ENCODE assay signal across 9 cellular contexts in the genomic region with DNA sequence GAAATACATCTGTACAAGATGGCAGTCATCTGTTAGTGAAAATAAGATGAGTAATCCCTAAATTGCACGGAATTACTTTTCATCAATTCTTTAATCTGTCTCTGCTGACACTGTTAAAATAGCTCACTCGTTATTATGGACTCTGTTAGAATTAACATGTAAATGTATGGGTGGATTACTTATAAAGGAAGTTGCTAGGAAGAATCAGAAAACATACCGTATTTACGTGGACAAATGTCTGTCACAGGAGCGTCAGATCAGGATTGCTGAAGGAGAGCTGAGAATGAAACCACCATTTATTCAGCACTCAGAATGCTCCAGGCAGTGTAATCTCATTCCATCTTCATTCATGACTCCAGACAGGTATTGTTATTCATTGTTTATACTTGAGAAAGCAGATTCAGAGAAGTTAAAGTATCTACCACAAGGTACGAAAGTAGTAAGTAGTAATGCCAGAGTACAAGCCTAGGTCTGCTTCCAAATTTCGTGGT. TPM values are rescaled to one million over a fixed set of nuclear protein-coding genes. Genes with fewer than 3 reads are reported as not detected.
DNase-seq lines count a peak whose midpoint lies in the region; ATAC-seq and TF ChIP-seq lines count a peak whose summit lies in the region.
"Had no signal": no experiment of that assay in that cellular context is flagged by ENCODE, and none has a peak within 500 bp of the region (broad histone marks: within the 10 kb centered on the region; RNA-seq: fewer than 3 reads in every experiment).

No MANE protein-coding gene starts in this region.

- peak overlapping the region; percentile 98 for H3K4me2 ChIP-seq in mammary epithelial cell (ENCODE audit: insufficient read depth, low read depth, low read length)

- ATAC-seq in Right ventricle myocardium superior (ENCODE audit: poor library complexity) (peak; percentile 13), left cardiac atrium (no peak), aorta (ENCODE audit: low FRiP score) (no peak), HG02610 (IDR thresholded peaks at IDR 0.05; ENCODE audit: unreplicated experiment) (no peak)
- ATAC-seq: activated CD4-positive, alpha-beta T cell treated with anti-CD3 and anti-CD28 coated beads for 36 hours had no signal

- H3K4me1 ChIP-seq in mammary epithelial cell (ENCODE audit: insufficient read depth, low read length) (no peaks in the 10 kb centered on the region), aorta (ENCODE audit: control insufficient read depth in 1 of 2, insufficient read depth in 2 of 2, low read length in 2 of 2) (peaks cover 0 to 3% of the 10 kb centered on the region in 2 donors)

- H3K9me3 ChIP-seq in mammary epithelial cell (replicated peaks; ENCODE audit: insufficient read depth, low read length) (no peaks in the 10 kb centered on the region), aorta (ENCODE audit: control insufficient read depth, low read length) (no peaks in the 10 kb centered on the region)

- peaks cover 7% of the 10 kb centered on the region for H3K79me2 ChIP-seq in mammary epithelial cell (ENCODE audit: insufficient read depth, low read length)

- H3K27me3 Mint-ChIP-seq in nephron progenitor cell (ENCODE audit: low read depth, poor library complexity) = peaks cover 4% of the 10 kb centered on the region

- H3K4me3 ChIP-seq in mammary epithelial cell (replicated peaks in 1 of 3; ENCODE audit: insufficient read depth in 1 of 3, low read depth in 2 of 3, low read length in 3 of 3) (peak overlapping the region; percentile 95 to 98 (median 97)), lower leg skin (ENCODE audit: low read depth, poor library complexity, severe bottlenecking) (peak overlapping the region; percentile 93), aorta (ENCODE audit: low read length in 2 of 2) (peak overlapping the region; percentile 80 to 82)

- peaks cover 31% of the 10 kb centered on the region for H3K36me3 Mint-ChIP-seq in nephron progenitor cell (ENCODE audit: low read depth)

- no peaks in the 10 kb centered on the region for H4K20me1 ChIP-seq in mammary epithelial cell (ENCODE audit: insufficient read depth, low read length)

- no TSS peak for BruUV-seq in mammary epithelial cell (replicated peaks; lab: Mats Ljungman, UMichigan)

- no peak overlapping the region for H3K4me3 Mint-ChIP-seq in nephron progenitor cell
- H3K4me3 Mint-ChIP-seq: activated CD4-positive, alpha-beta T cell treated with anti-CD3 and anti-CD28 coated beads for 36 hours had no signal

- H3K9me3 Mint-ChIP-seq in nephron progenitor cell = no peaks in the 10 kb centered on the region

- no peak for TF ChIP-seq POLR2A in lower leg skin (IDR thresholded peaks at IDR 0.05)

- peak overlapping the region; percentile 99 for H3K27ac ChIP-seq in mammary epithelial cell (ENCODE audit: insufficient read depth, low read depth, low read length)
- no peak overlapping the region for H3K27ac ChIP-seq in aorta (ENCODE audit: low read depth in 1 of 2, low read length in 2 of 2)

- no peaks in the 10 kb centered on the region for H3K27me3 ChIP-seq in mammary epithelial cell (ENCODE audit: insufficient read depth, low read length)
- H3K27me3 ChIP-seq in aorta (ENCODE audit: control insufficient read depth in 1 of 2, insufficient read depth in 2 of 2, low read length in 1 of 2) = no peaks in the 10 kb centered on the region

- peak overlapping the region; percentile 80 for H2AFZ ChIP-seq in mammary epithelial cell (ENCODE audit: low read depth, low read length)

- intact Hi-C loops in Right ventricle myocardium superior (cut with DNase I) (loop anchor here (10.0 kb wide), 1 partner anchor 454 kb away; no protein-coding TSS in a partner anchor), left cardiac atrium (cut with DNase I) (loop anchor here in 1 of 2 donors (10.0 kb wide), 2 partner anchors 294 to 464 kb away; partner anchors contain the start of gene PHIP), mammary epithelial cell (cut with micrococcal nuclease) (loop anchor here (5.0 kb wide), 2 partner anchors 71 to 461 kb away; partner anchors contain the start of gene PHIP), lower leg skin (cut with DNase I; ENCODE audit: low total_unique reads) (no loop called here), aorta (cut with DNase I) (loop anchor here (5.0 to 10.0 kb wide), 2 partner anchors 306 to 464 kb away; partner anchors contain the start of genes HMGN3 (in 1 of the 2) and PHIP (in 1 of the 2))

- WGBS in mammary epithelial cell (ENCODE audit: low coverage, missing lambda C conversion rate) = 0% methylated on average over 7 of the region's 7 CpGs
- WGBS in lower leg skin, 2 donors = 26 to 27% methylated on average over 7 of the region's 7 CpGs
- 48% methylated on average over 7 of the region's 7 CpGs for WGBS in aorta, 2 donors

- dilution Hi-C loops in mammary epithelial cell (cut with HindIII; ENCODE audit: low sequenced_read_pairs) = no loop called here

- no peaks in the 10 kb centered on the region for H3K36me3 ChIP-seq in mammary epithelial cell (ENCODE audit: insufficient read depth, low read length)
- no peaks in the 10 kb centered on the region for H3K36me3 ChIP-seq in aorta (ENCODE audit: control insufficient read depth in 1 of 2, insufficient read depth in 2 of 2, low read length in 1 of 2)

- peaks cover 12% of the 10 kb centered on the region for H3K4me1 Mint-ChIP-seq in nephron progenitor cell
- H3K4me1 Mint-ChIP-seq: activated CD4-positive, alpha-beta T cell treated with anti-CD3 and anti-CD28 coated beads for 36 hours had no signal

- DNase-seq in Right ventricle myocardium superior (no peak), left cardiac atrium (no peak), mammary epithelial cell (peak; percentile 81), lower leg skin (ENCODE audit: low spot score in 2 of 2) (no peak), aorta (no peak), nephron progenitor cell (no peak), AG08396 (ENCODE audit: low spot score) (no peak)
- DNase-seq: activated CD4-positive, alpha-beta T cell treated with anti-CD3 and anti-CD28 coated beads for 36 hours had no signal

- CTCF ChIA-PET in mammary epithelial cell (lab: Charles Lee; ENCODE audit: low non-redundant PET) = interaction anchor here (0.5 kb wide), 1 partner anchor 19 kb away, joined by 3 read pairs; no protein-coding TSS in a partner anchor

- H3K9ac ChIP-seq in mammary epithelial cell (ENCODE audit: insufficient read depth, low read length) = peak overlapping the region; percentile 100

- in situ Hi-C loops in mammary epithelial cell (cut with MboI; ENCODE audit: low sequenced_read_pairs in 2 of 2) = no loop called here

- no peak overlapping the region for H3K27ac Mint-ChIP-seq in nephron progenitor cell
- H3K27ac Mint-ChIP-seq: activated CD4-positive, alpha-beta T cell treated with anti-CD3 and anti-CD28 coated beads for 36 hours had no signal

- TF ChIP-seq CTCF in mammary epithelial cell (conservative IDR thresholded peaks at IDR 0.05 in 1 of 2, IDR thresholded peaks at IDR 0.05 in 1 of 2; ENCODE audit: extremely low read depth in 1 of 2, insufficient read depth in 1 of 2, low read depth in 1 of 2, low read length in 2 of 2) = no peak
- no peak for TF ChIP-seq CTCF in lower leg skin (IDR thresholded peaks at IDR 0.05)
- no peak for TF ChIP-seq CTCF in nephron progenitor cell (IDR thresholded peaks at IDR 0.05)

RNA-seq across cellular contexts. Expression of gene LCA5, which starts 1.3 kb away (rescaled TPM):
- 1.9 TPM for total RNA-seq in Right ventricle myocardium superior
- 1 to 10 TPM; 2.2 to 3.0 TPM for total RNA-seq in left cardiac atrium
- total RNA-seq in mammary epithelial cell = 10 to 100 TPM in 1 of 2 donors, 1 to 10 TPM in 1; 4.8 to 20.0 TPM
- 0.63 TPM for polyA plus RNA-seq in mammary epithelial cell
- polyA minus RNA-seq in mammary epithelial cell = not detected
- 1 to 10 TPM; 1.8 to 2.8 (median 2.2) TPM for total RNA-seq in lower leg skin
- 1 to 10 TPM; 7.6 to 8.8 TPM for total RNA-seq in aorta
- 1 to 10 TPM; 2.0 to 4.0 TPM for polyA plus RNA-seq in aorta
